11 cellular contexts compared by ENCODE assay signal in genomic region chr20:62980970-62981369, GRCh38. TPM values are rescaled to one million over a fixed set of nuclear protein-coding genes. Genes with fewer than 3 reads are reported as not detected.
DNase-seq lines count a peak whose midpoint lies in the region; ATAC-seq, FAIRE-seq and TF ChIP-seq lines count a peak whose summit lies in the region.
"Had no signal": no experiment of that assay in that cellular context is flagged by ENCODE, and none has a peak within 500 bp of the region (broad histone marks: within the 10 kb centered on the region; RNA-seq: fewer than 3 reads in every experiment).

No MANE protein-coding gene starts in this region.

- no peaks in the 10 kb centered on the region for H3K79me2 ChIP-seq in K562 (ENCODE audit: control insufficient read depth, insufficient read depth, low read length)

- H3K36me3 ChIP-seq in SJCRH30 = no peaks in the 10 kb centered on the region
- H3K36me3 ChIP-seq in K562 (ENCODE audit: control insufficient read depth, insufficient read depth, low read length) = no peaks in the 10 kb centered on the region
- no peaks in the 10 kb centered on the region for H3K36me3 ChIP-seq in esophagus squamous epithelium
- H3K36me3 ChIP-seq: thoracic aorta had no signal

- peaks cover 11% of the 10 kb centered on the region for H4K20me1 ChIP-seq in K562 (replicated peaks; ENCODE audit: control insufficient read depth, insufficient read depth, low read length)

- H3K27me3 ChIP-seq in SJCRH30 = peaks cover 54% of the 10 kb centered on the region
- H3K27me3 ChIP-seq in K562 (ENCODE audit: control insufficient read depth in 2 of 2, insufficient read depth in 2 of 2, low read length in 2 of 2) = peaks cover 64 to 90% of the 10 kb centered on the region in 2 experiments
- H3K27me3 ChIP-seq in esophagus squamous epithelium = peaks cover 0 to 100% (median 13%) of the 10 kb centered on the region in 4 donors

- in situ Hi-C loops in K562 (cut with MboI) = no loop called here

- 9% methylated on average over 25 of the region's 28 CpGs for WGBS in K562 (ENCODE audit: insufficient coverage, low coverage, missing lambda C conversion rate)
- 25 to 55% methylated on average over 8 to 19 of the region's 28 CpGs for WGBS in esophagus squamous epithelium, 2 donors

- BruUV-seq in K562 (replicated peaks; lab: Mats Ljungman, UMichigan) = no TSS peak

- ATAC-seq in K562 = 0 out of 3 replicates have a peak, but pooled peaks have one; percentile 14
- no peak for ATAC-seq in HG03439 (IDR thresholded peaks at IDR 0.05; ENCODE audit: unreplicated experiment)

- no peak overlapping the region for H3K27ac ChIP-seq in SJCRH30
- no peak overlapping the region for H3K27ac ChIP-seq in K562 (ENCODE audit: extremely low read depth, low read depth, low read length)
- H3K27ac ChIP-seq in esophagus squamous epithelium = no peak overlapping the region
- H3K27ac ChIP-seq: thoracic aorta had no signal

- peak; percentile 47 for DNase-seq in stimulated activated CD4-positive, alpha-beta T cell treated with anti-CD3 and anti-CD28 coated beads, Interleukin-1b, Interleukin-23, amount 100 ng/mL, for 48 hours
- DNase-seq in stimulated activated CD4-positive, alpha-beta T cell treated with anti-CD3 and anti-CD28 coated beads, Interleukin-12 subunit alpha, Interleukin-12 subunit beta, amount 100 ng/mL, for 4 hours = no peak
- DNase-seq in SJCRH30 = peak; percentile 73 to 80
- DNase-seq in K562 (ENCODE audit: extremely low read depth in 1 of 4, low spot score in 3 of 4) = no peak
- no peak for DNase-seq in NCI-H1694 treated with DMSO at 0.1 percent for 48 hours (lab: John Stamatoyannopoulos, UW)
- no peak for DNase-seq in SW 1271 (lab: John Stamatoyannopoulos, UW)
- no peak for DNase-seq in esophagus squamous epithelium (lab: John Stamatoyannopoulos, UW)
- DNase-seq: occipital lobe had no signal

- H3K9me1 ChIP-seq in K562 (ENCODE audit: control insufficient read depth, insufficient read depth, low read length) = no peaks in the 10 kb centered on the region

- no peak overlapping the region for H3K4me3 ChIP-seq in SJCRH30
- H3K4me3 ChIP-seq in K562 = no peak overlapping the region
- no peak overlapping the region for H3K4me3 ChIP-seq in esophagus squamous epithelium
- H3K4me3 ChIP-seq: thoracic aorta had no signal

- H3K4me1 ChIP-seq in SJCRH30 = peaks cover 49% of the 10 kb centered on the region
- peaks cover 0 to 34% of the 10 kb centered on the region in 2 experiments; a peak in 2 of 5 replicates for H3K4me1 ChIP-seq in K562 (replicated peaks in 1 of 2; ENCODE audit: control insufficient read depth in 2 of 2, insufficient read depth in 2 of 2, low read length in 2 of 2)
- peaks cover 0 to 4% (median 0%) of the 10 kb centered on the region in 3 donors for H3K4me1 ChIP-seq in esophagus squamous epithelium

- CTCF ChIA-PET in K562 (lab: Yijun Ruan, JAX; ENCODE audit: low intra/inter-chr PET ratio) = interaction anchor here (0.6 kb wide), 1 partner anchor 564 kb away, joined by 3 read pairs; no protein-coding TSS in a partner anchor

- intact Hi-C loops in K562 (cut with micrococcal nuclease) (no loop called here), esophagus squamous epithelium (cut with DNase I) (no loop called here)

- no peak overlapping the region for H3K4me2 ChIP-seq in K562 (ENCODE audit: insufficient read depth, low read length)

- no peak overlapping the region for H2AFZ ChIP-seq in K562 (ENCODE audit: low read depth, low read length)

- H3K9ac ChIP-seq in K562 (ENCODE audit: insufficient read depth in 1 of 2, low read depth in 2 of 2, low read length in 2 of 2) = no peak overlapping the region

- H3K9me3 ChIP-seq in SJCRH30 (replicated peaks) (no peaks in the 10 kb centered on the region), K562 (replicated peaks; ENCODE audit: control insufficient read depth, insufficient read depth, low read depth, low read length) (no peaks in the 10 kb centered on the region), esophagus squamous epithelium (no peaks in the 10 kb centered on the region)
- H3K9me3 ChIP-seq: thoracic aorta had no signal

- no peak for FAIRE-seq in K562 (lab: Jason Lieb, UNC)

- TF ChIP-seq POLR2A in K562 (conservative IDR thresholded peaks at IDR 0.05) = no peak
- TF ChIP-seq POLR2A in esophagus squamous epithelium (IDR thresholded peaks at IDR 0.05) = no peak

- POLR2A ChIA-PET in K562 (lab: Yijun Ruan, JAX) = interaction anchor here (1.2 kb wide), 1 partner anchor 12 kb away, joined by 4 read pairs; no protein-coding TSS in a partner anchor

- TF ChIP-seq CTCF in K562 (IDR thresholded peaks at IDR 0.05 in 2 of 3, conservative IDR thresholded peaks at IDR 0.05 in 1 of 3; ENCODE audit: insufficient read depth in 2 of 3, low read depth in 1 of 3, low read length in 3 of 3) = no peak
- no peak for TF ChIP-seq CTCF in esophagus squamous epithelium (IDR thresholded peaks at IDR 0.05)

- TF ChIP-seq EP300 in K562 (IDR thresholded peaks at IDR 0.05; ENCODE audit: low read length) = no peak

- TF ChIP-seq RAD21 in K562 (CRISPR knock-in tag; conservative IDR thresholded peaks at IDR 0.05 in 1 of 2, IDR thresholded peaks at IDR 0.05 in 1 of 2) = no peak

RNA-seq across cellular contexts. Expression of gene BHLHE23, which starts 25.8 kb away (rescaled TPM):
- total RNA-seq in SJCRH30 (2014; rRNA removed; shearing (Covaris generic)) = not detected in 2 replicates
- total RNA-seq in K562 (2011; cell fraction: chromatin; rRNA removed; ENCODE audit: low replicate concordance) = not detected in 2 replicates
- total RNA-seq in K562 (2011; cell fraction: nucleolus; rRNA removed) = not detected in 2 replicates
- total RNA-seq in K562 (2011; cell fraction: nucleoplasm; rRNA removed) = not detected in 2 replicates
- total RNA-seq in K562 (2014; rRNA removed) (not detected in 2 replicates), K562 (2014; rRNA removed; fragmentation: Illumina TruSeq; extraction: Trizol) (not detected in 2 replicates), K562 (2015; rRNA removed; fragmentation: Illumina TruSeq; extraction: Trizol) (not detected in 2 replicates), K562 (2021) (not detected in 2 replicates), esophagus squamous epithelium (not detected)
- polyA plus RNA-seq in K562 (2011; rRNA removed) (not detected in 2 replicates), K562 (2014; fragmentation: Illumina TruSeq; extraction: Trizol) (not detected in 2 replicates), K562 (2014; fragmentation: Nextera tagmentation; extraction: Ambion mirVana) (not detected), K562 (2014; rRNA removed) (not detected in 2 replicates)
- not detected in 2 replicates for polyA plus RNA-seq in K562 (2011; cell fraction: cytosol; rRNA removed)
- not detected in 2 replicates for polyA plus RNA-seq in K562 (2011; cell fraction: nucleus; rRNA removed)
- polyA plus RNA-seq in K562 (2012) = not detected in 2 replicates
- polyA minus RNA-seq in K562 (2011; rRNA and poly(A)+ RNA removed) = not detected in 2 replicates
- polyA minus RNA-seq in K562 (2011; cell fraction: cytosol; rRNA and poly(A)+ RNA removed) = not detected in 2 replicates
- not detected in 2 replicates for polyA minus RNA-seq in K562 (2011; cell fraction: nucleus; rRNA and poly(A)+ RNA removed)
- total RNA-seq: epithelial cell of proximal tubule, occipital lobe, thoracic aorta had no signal

RNA-seq across cellular contexts. Expression of gene SLC17A9, which starts 28.5 kb away (rescaled TPM):
- 1.1 and 2.1 TPM in 2 replicates for total RNA-seq in SJCRH30 (2014; rRNA removed; shearing (Covaris generic))
- total RNA-seq in K562 (2011; cell fraction: chromatin; rRNA removed; ENCODE audit: low replicate concordance) = not detected in 2 replicates
- 0.13 TPM in 1 of 2 replicates, not detected in the other for total RNA-seq in K562 (2011; cell fraction: nucleolus; rRNA removed)
- total RNA-seq in K562 (2011; cell fraction: nucleoplasm; rRNA removed) = 0.15 TPM in 1 of 2 replicates, not detected in the other
- not detected in 2 replicates for total RNA-seq in K562 (2014; rRNA removed)
- not detected in 2 replicates for total RNA-seq in K562 (2014; rRNA removed; fragmentation: Illumina TruSeq; extraction: Trizol)
- total RNA-seq in K562 (2015; rRNA removed; fragmentation: Illumina TruSeq; extraction: Trizol) = not detected in 2 replicates
- total RNA-seq in K562 (2021) = 0.27 and 0.31 TPM in 2 replicates
- polyA plus RNA-seq in K562 (2011; rRNA removed) = not detected in 2 replicates
- 0.03 TPM in 1 of 2 replicates, not detected in the other for polyA plus RNA-seq in K562 (2011; cell fraction: cytosol; rRNA removed)
- 0.06 and 0.10 TPM in 2 replicates for polyA plus RNA-seq in K562 (2011; cell fraction: nucleus; rRNA removed)
- 0.03 TPM in 1 of 2 replicates, not detected in the other for polyA plus RNA-seq in K562 (2012)
- not detected in 2 replicates for polyA plus RNA-seq in K562 (2014; fragmentation: Illumina TruSeq; extraction: Trizol)
- polyA plus RNA-seq in K562 (2014; fragmentation: Nextera tagmentation; extraction: Ambion mirVana) = not detected
- 0.04 and 0.05 TPM in 2 replicates for polyA plus RNA-seq in K562 (2014; rRNA removed)
- polyA minus RNA-seq in K562 (2011; rRNA and poly(A)+ RNA removed) = not detected in 2 replicates
- not detected in 2 replicates for polyA minus RNA-seq in K562 (2011; cell fraction: cytosol; rRNA and poly(A)+ RNA removed)
- not detected in 2 replicates for polyA minus RNA-seq in K562 (2011; cell fraction: nucleus; rRNA and poly(A)+ RNA removed)
- total RNA-seq in esophagus squamous epithelium = 1 to 10 TPM in 2 of 4 donors, under 1 TPM in 2; 0.31 to 3.9 (median 1.4) TPM

RNA-seq across cellular contexts. Expression of gene GID8, which starts 43.0 kb away (rescaled TPM):
- total RNA-seq in SJCRH30 (2014; rRNA removed; shearing (Covaris generic)) = 109 and 117 TPM in 2 replicates
- total RNA-seq in K562 (2011; cell fraction: chromatin; rRNA removed; ENCODE audit: low replicate concordance) = 26.6 and 28.0 TPM in 2 replicates
- total RNA-seq in K562 (2011; cell fraction: nucleolus; rRNA removed) = 15.2 and 19.5 TPM in 2 replicates
- 23.8 and 32.1 TPM in 2 replicates for total RNA-seq in K562 (2011; cell fraction: nucleoplasm; rRNA removed)
- 22.2 and 26.0 TPM in 2 replicates for total RNA-seq in K562 (2014; rRNA removed)
- 21.8 and 23.4 TPM in 2 replicates for total RNA-seq in K562 (2014; rRNA removed; fragmentation: Illumina TruSeq; extraction: Trizol)
- 22.4 and 23.0 TPM in 2 replicates for total RNA-seq in K562 (2015; rRNA removed; fragmentation: Illumina TruSeq; extraction: Trizol)
- 29.0 and 31.6 TPM in 2 replicates for total RNA-seq in K562 (2021)
- polyA plus RNA-seq in K562 (2011; rRNA removed) = 24.6 and 26.3 TPM in 2 replicates
- 20.8 and 25.4 TPM in 2 replicates for polyA plus RNA-seq in K562 (2011; cell fraction: cytosol; rRNA removed)
- 19.8 and 21.7 TPM in 2 replicates for polyA plus RNA-seq in K562 (2011; cell fraction: nucleus; rRNA removed)
- 21.3 and 23.2 TPM in 2 replicates for polyA plus RNA-seq in K562 (2012)
- polyA plus RNA-seq in K562 (2014; fragmentation: Illumina TruSeq; extraction: Trizol) = 22.2 TPM in 2 replicates
- polyA plus RNA-seq in K562 (2014; fragmentation: Nextera tagmentation; extraction: Ambion mirVana) = 10 to 100 TPM in 1 of 2 experiments, 1 to 10 TPM in 1; 7.5 to 12.9 TPM
- 24.9 and 25.7 TPM in 2 replicates for polyA plus RNA-seq in K562 (2014; rRNA removed)
- 31.4 and 32.6 TPM in 2 replicates for polyA minus RNA-seq in K562 (2011; rRNA and poly(A)+ RNA removed)
- 15.6 and 17.0 TPM in 2 replicates for polyA minus RNA-seq in K562 (2011; cell fraction: cytosol; rRNA and poly(A)+ RNA removed)
- polyA minus RNA-seq in K562 (2011; cell fraction: nucleus; rRNA and poly(A)+ RNA removed) = 6.1 and 10.0 TPM in 2 replicates
- 10 to 100 TPM; 41.0 to 51.2 (median 44.1) TPM for total RNA-seq in esophagus squamous epithelium

RNA-seq across cellular contexts. Expression of gene DIDO1, which starts 54.7 kb away (rescaled TPM):
- total RNA-seq in SJCRH30 (2014; rRNA removed; shearing (Covaris generic)) = 98.5 and 108 TPM in 2 replicates
- 117 and 149 TPM in 2 replicates for total RNA-seq in K562 (2011; cell fraction: chromatin; rRNA removed; ENCODE audit: low replicate concordance)
- total RNA-seq in K562 (2011; cell fraction: nucleolus; rRNA removed) = 70.2 and 72.0 TPM in 2 replicates
- 82.5 and 92.1 TPM in 2 replicates for total RNA-seq in K562 (2011; cell fraction: nucleoplasm; rRNA removed)
- total RNA-seq in K562 (2014; rRNA removed) (31.2 and 36.7 TPM in 2 replicates), K562 (2014; rRNA removed; fragmentation: Illumina TruSeq; extraction: Trizol) (22.2 and 23.4 TPM in 2 replicates), K562 (2015; rRNA removed; fragmentation: Illumina TruSeq; extraction: Trizol) (26.8 and 27.1 TPM in 2 replicates), K562 (2021) (38.2 and 43.6 TPM in 2 replicates), esophagus squamous epithelium (10 to 100 TPM; 27.6 to 57.8 (median 36.7) TPM)
- polyA plus RNA-seq in K562 (2011; rRNA removed) (40.5 and 50.2 TPM in 2 replicates), K562 (2014; fragmentation: Illumina TruSeq; extraction: Trizol) (37.4 and 37.9 TPM in 2 replicates), K562 (2014; fragmentation: Nextera tagmentation; extraction: Ambion mirVana) (1 to 10 TPM; 4.4 to 4.8 TPM), K562 (2014; rRNA removed) (44.3 and 46.8 TPM in 2 replicates)
- polyA plus RNA-seq in K562 (2011; cell fraction: cytosol; rRNA removed) = 31.2 and 58.5 TPM in 2 replicates
- polyA plus RNA-seq in K562 (2011; cell fraction: nucleus; rRNA removed) = 256 and 286 TPM in 2 replicates
- 23.7 and 36.2 TPM in 2 replicates for polyA plus RNA-seq in K562 (2012)
- polyA minus RNA-seq in K562 (2011; rRNA and poly(A)+ RNA removed) = 32.2 and 34.2 TPM in 2 replicates
- polyA minus RNA-seq in K562 (2011; cell fraction: cytosol; rRNA and poly(A)+ RNA removed) = 13.9 and 15.7 TPM in 2 replicates
- polyA minus RNA-seq in K562 (2011; cell fraction: nucleus; rRNA and poly(A)+ RNA removed) = 35.7 and 49.3 TPM in 2 replicates

Comparison
In these comparisons a context has a peak if more than half of its experiments do, and no peak if none do; other contexts are left out.
1. DNase-seq: peak in stimulated activated CD4-positive, alpha-beta T cell treated with anti-CD3 and anti-CD28 coated beads, Interleukin-1b, Interleukin-23, amount 100 ng/mL, for 48 hours (single experiment) and SJCRH30 (2 of 2); none in stimulated activated CD4-positive, alpha-beta T cell treated with anti-CD3 and anti-CD28 coated beads, Interleukin-12 subunit alpha, Interleukin-12 subunit beta, amount 100 ng/mL, for 4 hours (single experiment), K562 (0 of 4), NCI-H1694 treated with DMSO at 0.1 percent for 48 hours (single experiment), SW 1271 (0 of 2) and esophagus squamous epithelium (single experiment).